ENCODE assay signal across 18 cellular contexts in genomic region chrX:9656871-9657270, GRCh38.
"Had no signal": no experiment of that assay in that cellular context is flagged by ENCODE, and none has a peak within 500 bp of the region (broad histone marks: within the 10 kb centered on the region; RNA-seq: fewer than 3 reads in every experiment).

No MANE protein-coding gene starts in this region.

- H3K36me3 ChIP-seq: ovary had no signal

- ATAC-seq: activated CD4-positive, CD25-positive, alpha-beta regulatory T cell treated with anti-CD3 and anti-CD28 coated beads, Interleukin-2, amount 50 U/mL, for 24 hours; activated T-cell treated with anti-CD3 and anti-CD28 coated beads, Interleukin-2, amount 50 U/mL, for 4 hours; foreskin keratinocyte; natural killer cell treated with Interleukin-12 subunit alpha and Interleukin-12 subunit beta and Interleukin-15 and Interleukin-18, amount 100 ng/mL, for 72 hours; stimulated activated naive CD8-positive, alpha-beta T cell treated with anti-CD3 and anti-CD28 coated beads, Interleukin-15, amount 100 ng/mL, for 72 hours had no signal

- H3K27ac ChIP-seq: foreskin keratinocyte, neutrophil, ovary, suprapubic skin, tibial nerve had no signal

- H3K27me3 ChIP-seq: foreskin keratinocyte, neutrophil, ovary, suprapubic skin, tibial nerve had no signal

- DNase-seq: activated CD4-positive, alpha-beta T cell treated with anti-CD3 and anti-CD28 coated beads, Interleukin-2, amount 10 ng/mL, durations not matched to agents 7 days and 5 days; activated CD8-positive, alpha-beta memory T cell treated with anti-CD3 and anti-CD28 coated beads, Interleukin-2, amount 50 U/mL, for 4 hours; activated naive CD4-positive, alpha-beta T cell treated with Interleukin-2 at 50 U/mL for 16 hours; activated naive CD8-positive, alpha-beta T cell treated with anti-CD3 and anti-CD28 coated beads for 36 hours; activated T-cell treated with anti-CD3 and anti-CD28 coated beads, Interleukin-2, amount 50 U/mL, for 4 hours; amniotic stem cell; cortex of kidney; kidney glomerular epithelial cell; ovary; stimulated activated CD4-positive, alpha-beta T cell treated with anti-CD3 and anti-CD28 coated beads, Interleukin-12 subunit alpha, Interleukin-12 subunit beta, amount 100 ng/mL, for 4 hours; stimulated activated CD4-positive, alpha-beta T cell treated with anti-CD3 and anti-CD28 coated beads, Interleukin-4, amount 100 ng/mL, for 4 hours; stimulated activated naive CD8-positive, alpha-beta T cell treated with anti-CD3 and anti-CD28 coated beads, Interleukin-15, amount 100 ng/mL, for 72 hours had no signal

- H3K4me3 ChIP-seq: ovary, suprapubic skin, tibial nerve had no signal

- H3K9me3 ChIP-seq: neutrophil, ovary, suprapubic skin, tibial nerve had no signal

- H3K4me1 ChIP-seq: foreskin keratinocyte, suprapubic skin, tibial nerve had no signal
